Comparison of ENCODE assay signal across 9 cellular contexts in genomic region chrX:2471641-2472040, GRCh38.
"Had no signal": no experiment of that assay in that cellular context is flagged by ENCODE, and none has a peak within 500 bp of the region (broad histone marks: within the 10 kb centered on the region; RNA-seq: fewer than 3 reads in every experiment).

No MANE protein-coding gene starts in this region.

- H3K4me3 ChIP-seq: GM23338 had no signal

- H3K27ac ChIP-seq: HL-60 had no signal

- H2AFZ ChIP-seq: GM23338 had no signal

- H3K4me2 ChIP-seq: GM23338 had no signal

- DNase-seq: H9, HCEC 1CT, HFFc6, IMR-90, KBM-7 had no signal

- FAIRE-seq: H1, H54 had no signal

- ATAC-seq: GM23338 had no signal
